Comparison of ENCODE assay signal across 9 cellular contexts in genomic region chr9:109138421-109138820, GRCh38. TPM values are rescaled to one million over a fixed set of nuclear protein-coding genes. Genes with fewer than 3 reads are reported as not detected.
"Had no signal": no experiment of that assay in that cellular context is flagged by ENCODE, and none has a peak within 500 bp of the region (broad histone marks: within the 10 kb centered on the region; RNA-seq: fewer than 3 reads in every experiment).

No MANE protein-coding gene starts in this region.

- H3K27ac ChIP-seq: HL-60, KMS-11 had no signal

- H3K4me2 ChIP-seq: KMS-11 had no signal

- FAIRE-seq: HTR-8/SVneo had no signal

- DNase-seq: IMR-90, KBM-7, KG1 had no signal

- H3K9ac ChIP-seq: KMS-11 had no signal

RNA-seq across cellular contexts. Expression of gene FRRS1L, which starts 28.6 kb away (rescaled TPM):
- total RNA-seq: HT-29, HT1080 had no signal
- polyA plus RNA-seq: IgD-negative memory B cell had no signal
